In genomic region chr11:44221486-44221885, GRCh38 we compare ENCODE assay signal across 27 cellular contexts.
"Had no signal": no experiment of that assay in that cellular context is flagged by ENCODE, and none has a peak within 500 bp of the region (broad histone marks: within the 10 kb centered on the region; RNA-seq: fewer than 3 reads in every experiment).

No MANE protein-coding gene starts in this region.

- H3K27me3 ChIP-seq: colonic mucosa, esophagus squamous epithelium, gastrocnemius medialis, hepatocyte, right lobe of liver, tibial nerve, upper lobe of right lung, uterus had no signal

- H3K4me1 Mint-ChIP-seq: stimulated activated naive B cell treated with anti-CD40 and anti-IgM and Interleukin-4, amounts not matched to agents 10 μg/mL and 1 μg/mL and 100 μg/mL, for 72 hours had no signal

- ATAC-seq: gastrocnemius medialis; left lobe of liver; naive thymus-derived CD4-positive, alpha-beta T cell; right lobe of liver; stimulated activated naive B cell treated with anti-CD40 and anti-IgM and Interleukin-4, amounts not matched to agents 10 μg/mL and 1 μg/mL and 100 μg/mL, for 72 hours; upper lobe of right lung had no signal

- H3K4me3 Mint-ChIP-seq: naive thymus-derived CD4-positive, alpha-beta T cell; nephron progenitor cell; stimulated activated naive B cell treated with anti-CD40 and anti-IgM and Interleukin-4, amounts not matched to agents 10 μg/mL and 1 μg/mL and 100 μg/mL, for 72 hours; stimulated activated naive CD8-positive, alpha-beta T cell treated with anti-CD3 and anti-CD28 coated beads, Interleukin-15, Interleukin-2, amounts not matched to agents 100 ng/mL and 50 ng/mL, for 24 hours had no signal

- H3K4me2 ChIP-seq: hepatocyte had no signal

- H3K27ac ChIP-seq: colonic mucosa, esophagus squamous epithelium, gastrocnemius medialis, hepatocyte, parathyroid adenoma, right lobe of liver, thoracic aorta, tibial nerve, upper lobe of right lung, uterus had no signal

- H2AFZ ChIP-seq: hepatocyte, parathyroid adenoma had no signal

- H3K79me2 ChIP-seq: hepatocyte, parathyroid adenoma had no signal

- DNase-seq: colonic mucosa; dermis blood vessel endothelial cell; effector memory CD4-positive, alpha-beta T cell; esophagus squamous epithelium; foreskin fibroblast; gastrocnemius medialis; head of caudate nucleus; kidney; mesenchymal stem cell; midbrain; naive thymus-derived CD4-positive, alpha-beta T cell; nephron progenitor cell; nucleus accumbens; right lobe of liver; small intestine; stimulated activated CD4-positive, alpha-beta T cell treated with anti-CD3 and anti-CD28 coated beads, Interleukin-15, amount 100 ng/mL, for 24 hours; stimulated activated CD4-positive, alpha-beta T cell treated with anti-CD3 and anti-CD28 coated beads, Interleukin-2, amount 100 ng/mL, for 48 hours; stimulated activated naive B cell treated with anti-CD40 and anti-IgM and Interleukin-4, amounts not matched to agents 10 μg/mL and 1 μg/mL and 100 μg/mL, for 72 hours; upper lobe of right lung; uterus had no signal

- H3K4me1 ChIP-seq: colonic mucosa, esophagus squamous epithelium, parathyroid adenoma, right lobe of liver, upper lobe of right lung had no signal

- H3K9me3 ChIP-seq: colonic mucosa, esophagus squamous epithelium, gastrocnemius medialis, right lobe of liver, thoracic aorta, tibial nerve, upper lobe of right lung, uterus had no signal

- H3K4me3 ChIP-seq: colonic mucosa, esophagus squamous epithelium, gastrocnemius medialis, hepatocyte, right lobe of liver, thoracic aorta, tibial nerve, upper lobe of right lung, uterus had no signal

- H3K36me3 ChIP-seq: colonic mucosa, gastrocnemius medialis, right lobe of liver, tibial nerve, upper lobe of right lung, uterus had no signal

- H3K9ac ChIP-seq: parathyroid adenoma had no signal

- H3K9me3 Mint-ChIP-seq: naive thymus-derived CD4-positive, alpha-beta T cell; nephron progenitor cell; stimulated activated naive B cell treated with anti-CD40 and anti-IgM and Interleukin-4, amounts not matched to agents 10 μg/mL and 1 μg/mL and 100 μg/mL, for 72 hours; stimulated activated naive CD8-positive, alpha-beta T cell treated with anti-CD3 and anti-CD28 coated beads, Interleukin-15, Interleukin-2, amounts not matched to agents 100 ng/mL and 50 ng/mL, for 24 hours had no signal

- H3K27me3 Mint-ChIP-seq: naive thymus-derived CD4-positive, alpha-beta T cell; progenitor cell of endocrine pancreas; stimulated activated naive B cell treated with anti-CD40 and anti-IgM and Interleukin-4, amounts not matched to agents 10 μg/mL and 1 μg/mL and 100 μg/mL, for 72 hours; stimulated activated naive CD8-positive, alpha-beta T cell treated with anti-CD3 and anti-CD28 coated beads, Interleukin-15, Interleukin-2, amounts not matched to agents 100 ng/mL and 50 ng/mL, for 24 hours had no signal

- H3K27ac Mint-ChIP-seq: naive thymus-derived CD4-positive, alpha-beta T cell; nephron progenitor cell; progenitor cell of endocrine pancreas; stimulated activated naive B cell treated with anti-CD40 and anti-IgM and Interleukin-4, amounts not matched to agents 10 μg/mL and 1 μg/mL and 100 μg/mL, for 72 hours; stimulated activated naive CD8-positive, alpha-beta T cell treated with anti-CD3 and anti-CD28 coated beads, Interleukin-15, Interleukin-2, amounts not matched to agents 100 ng/mL and 50 ng/mL, for 24 hours had no signal
